ENCODE assay signal across 15 cellular contexts in genomic region chr12:106304797-106305196, GRCh38. TPM values are rescaled to one million over a fixed set of nuclear protein-coding genes. Genes with fewer than 3 reads are reported as not detected.
A peak's percentile ranks its signal among the peaks of the same experiment; 100 is the strongest.
DNase-seq lines count a peak whose midpoint lies in the region; ATAC-seq and TF ChIP-seq lines count a peak whose summit lies in the region.
"Had no signal": no experiment of that assay in that cellular context is flagged by ENCODE, and none has a peak within 500 bp of the region (broad histone marks: within the 10 kb centered on the region; RNA-seq: fewer than 3 reads in every experiment).

No MANE protein-coding gene starts in this region.

- TF ChIP-seq EP300 in upper lobe of left lung (IDR thresholded peaks at IDR 0.05) = no peak

- no peak for TF ChIP-seq CTCF in endodermal cell (conservative IDR thresholded peaks at IDR 0.05)
- TF ChIP-seq CTCF in neural crest cell (conservative IDR thresholded peaks at IDR 0.05) = no peak
- TF ChIP-seq CTCF in upper lobe of right lung (IDR thresholded peaks at IDR 0.05) = no peak
- TF ChIP-seq CTCF in upper lobe of left lung (IDR thresholded peaks at IDR 0.05) = no peak

- intact Hi-C loops in upper lobe of right lung (cut with DNase I) (no loop called here), sciatic nerve (cut with DNase I) (no loop called here)

- H3K4me3 Mint-ChIP-seq in CD4-positive, CD25-positive, alpha-beta regulatory T cell = peak overlapping the region; percentile 96 to 100 (median 98)
- peak overlapping the region; percentile 41 to 99 (median 91) for H3K4me3 Mint-ChIP-seq in IgD-negative memory B cell
- no peak overlapping the region for H3K4me3 Mint-ChIP-seq in endodermal cell
- peak overlapping the region; percentile 37 for H3K4me3 Mint-ChIP-seq in neural crest cell

- H3K9ac ChIP-seq in endodermal cell (ENCODE audit: extremely low read depth, low read length, poor library complexity, severe bottlenecking) = no peak overlapping the region

- H3K36me3 Mint-ChIP-seq in CD4-positive, CD25-positive, alpha-beta regulatory T cell = peaks cover 11% of the 10 kb centered on the region
- peaks cover 8% of the 10 kb centered on the region for H3K36me3 Mint-ChIP-seq in IgD-negative memory B cell
- H3K36me3 Mint-ChIP-seq in endodermal cell (ENCODE audit: low read depth) = no peaks in the 10 kb centered on the region
- H3K36me3 Mint-ChIP-seq in neural crest cell (ENCODE audit: low read depth) = no peaks in the 10 kb centered on the region
- H3K36me3 Mint-ChIP-seq: mesothelial cell of epicardium had no signal

- ATAC-seq in CD4-positive, CD25-positive, alpha-beta regulatory T cell (ENCODE audit: low read depth in 2 of 2) = no peak
- ATAC-seq in upper lobe of right lung = no peak
- ATAC-seq in sciatic nerve = no peak
- ATAC-seq in upper lobe of left lung (ENCODE audit: low FRiP score in 2 of 2) = no peak
- ATAC-seq in GM21576 (IDR thresholded peaks at IDR 0.05; ENCODE audit: unreplicated experiment) = no peak

- H3K27me3 ChIP-seq in CD4-positive, CD25-positive, alpha-beta regulatory T cell (ENCODE audit: control insufficient read depth, insufficient read depth, low read length) = no peaks in the 10 kb centered on the region
- no peaks in the 10 kb centered on the region for H3K27me3 ChIP-seq in endodermal cell (ENCODE audit: control insufficient read depth, insufficient read depth, low read length, poor library complexity, severe bottlenecking)
- H3K27me3 ChIP-seq in upper lobe of right lung = no peaks in the 10 kb centered on the region
- no peaks in the 10 kb centered on the region for H3K27me3 ChIP-seq in upper lobe of left lung

- H3K27ac ChIP-seq in CD4-positive, CD25-positive, alpha-beta regulatory T cell (ENCODE audit: insufficient read depth, low read length, poor library complexity, severe bottlenecking) = peak overlapping the region; percentile 99
- no peak overlapping the region for H3K27ac ChIP-seq in endodermal cell (ENCODE audit: low read depth, low read length)
- H3K27ac ChIP-seq in upper lobe of right lung = no peak overlapping the region
- H3K27ac ChIP-seq in upper lobe of left lung = peak overlapping the region in 2 of 4 donors; percentile 97
- H3K27ac ChIP-seq: C4-2B, VCaP had no signal

- H3K4me3 ChIP-seq in CD4-positive, CD25-positive, alpha-beta regulatory T cell (ENCODE audit: low read depth, low read length) = peak overlapping the region; percentile 94
- H3K4me3 ChIP-seq in endodermal cell (ENCODE audit: low read length) (no peak overlapping the region), upper lobe of right lung (no peak overlapping the region), upper lobe of left lung (peak overlapping the region in 1 of 4 donors; percentile 86)

- no peaks in the 10 kb centered on the region for H3K9me3 ChIP-seq in CD4-positive, CD25-positive, alpha-beta regulatory T cell (ENCODE audit: control insufficient read depth in 2 of 2, low read length in 2 of 2)
- H3K9me3 ChIP-seq in endodermal cell (ENCODE audit: control insufficient read depth, low read length) = no peaks in the 10 kb centered on the region
- no peaks in the 10 kb centered on the region for H3K9me3 ChIP-seq in upper lobe of right lung
- no peaks in the 10 kb centered on the region for H3K9me3 ChIP-seq in upper lobe of left lung

- peak overlapping the region; percentile 100 for H3K27ac Mint-ChIP-seq in CD4-positive, CD25-positive, alpha-beta regulatory T cell
- H3K27ac Mint-ChIP-seq in IgD-negative memory B cell = peak overlapping the region in 2 of 3 donors; percentile 95 to 98
- no peak overlapping the region for H3K27ac Mint-ChIP-seq in endodermal cell
- H3K27ac Mint-ChIP-seq in neural crest cell (ENCODE audit: unreplicated experiment) = no peak overlapping the region
- H3K27ac Mint-ChIP-seq: progenitor cell of endocrine pancreas had no signal

- peaks cover 13% of the 10 kb centered on the region for H3K27me3 Mint-ChIP-seq in CD4-positive, CD25-positive, alpha-beta regulatory T cell
- H3K27me3 Mint-ChIP-seq in IgD-negative memory B cell = peaks cover 2% of the 10 kb centered on the region
- no peaks in the 10 kb centered on the region for H3K27me3 Mint-ChIP-seq in endodermal cell (ENCODE audit: insufficient read depth)
- peaks cover 32% of the 10 kb centered on the region for H3K27me3 Mint-ChIP-seq in neural crest cell (ENCODE audit: low read depth)

- H3K4me1 ChIP-seq in CD4-positive, CD25-positive, alpha-beta regulatory T cell (ENCODE audit: control insufficient read depth, insufficient read depth, low read length, poor library complexity, severe bottlenecking) = peaks cover 52% of the 10 kb centered on the region
- H3K4me1 ChIP-seq in endodermal cell (ENCODE audit: control insufficient read depth, insufficient read depth, low read length) (peaks cover 3% of the 10 kb centered on the region), upper lobe of right lung (peaks cover 50% of the 10 kb centered on the region), upper lobe of left lung (peaks cover 53 to 75% (median 56%) of the 10 kb centered on the region in 4 donors)

- 75 to 94% methylated on average over 2 to 6 of the region's 6 CpGs for WGBS in endodermal cell (ENCODE audit: insufficient coverage in 1 of 2, insufficient read length in 1 of 2), 2 experiments
- 87 to 93% methylated on average over 6 of the region's 6 CpGs for WGBS in upper lobe of left lung, 2 donors

- DNase-seq in CD4-positive, CD25-positive, alpha-beta regulatory T cell = no peak
- peak; percentile 30 for DNase-seq in endodermal cell
- DNase-seq in neural crest cell (ENCODE audit: low read depth, low spot score) = no peak
- no peak for DNase-seq in upper lobe of right lung
- DNase-seq in sciatic nerve (ENCODE audit: low spot score) = no peak
- no peak for DNase-seq in upper lobe of left lung
- DNase-seq: amniotic stem cell; cortex of kidney; stimulated activated CD8-positive, alpha-beta memory T cell treated with anti-CD3 and anti-CD28 coated beads, Interleukin-4, amount 100 ng/mL, for 48 hours had no signal

- no peak for TF ChIP-seq POLR2A in upper lobe of left lung (IDR thresholded peaks at IDR 0.05)

- H3K9me3 Mint-ChIP-seq in CD4-positive, CD25-positive, alpha-beta regulatory T cell = no peaks in the 10 kb centered on the region
- H3K9me3 Mint-ChIP-seq in IgD-negative memory B cell (no peaks in the 10 kb centered on the region), endodermal cell (no peaks in the 10 kb centered on the region), neural crest cell (no peaks in the 10 kb centered on the region)
- H3K9me3 Mint-ChIP-seq: mesothelial cell of epicardium had no signal

- peaks cover 23% of the 10 kb centered on the region for H3K36me3 ChIP-seq in CD4-positive, CD25-positive, alpha-beta regulatory T cell (ENCODE audit: control insufficient read depth, insufficient read depth, low read length)
- H3K36me3 ChIP-seq in endodermal cell (ENCODE audit: control insufficient read depth, insufficient read depth, low read length) (no peaks in the 10 kb centered on the region), upper lobe of right lung (no peaks in the 10 kb centered on the region), upper lobe of left lung (no peaks in the 10 kb centered on the region)

- H3K4me1 Mint-ChIP-seq in CD4-positive, CD25-positive, alpha-beta regulatory T cell = peaks cover 39 to 81% (median 69%) of the 10 kb centered on the region in 4 donors
- H3K4me1 Mint-ChIP-seq in IgD-negative memory B cell = peaks cover 52 to 67% (median 52%) of the 10 kb centered on the region in 3 donors
- peaks cover 28% of the 10 kb centered on the region for H3K4me1 Mint-ChIP-seq in endodermal cell
- peaks cover 14% of the 10 kb centered on the region for H3K4me1 Mint-ChIP-seq in neural crest cell

RNA-seq across cellular contexts. Expression of gene TCP11L2, which starts 2.3 kb away (rescaled TPM):
- 153 TPM for total RNA-seq in CD4-positive, CD25-positive, alpha-beta regulatory T cell
- polyA plus RNA-seq in CD4-positive, CD25-positive, alpha-beta regulatory T cell = 10 to 100 TPM; 46.0 to 65.9 (median 64.6) TPM
- 35.1 TPM for polyA plus RNA-seq in IgD-negative memory B cell
- 10 to 100 TPM in 1 of 2 donors, 1 to 10 TPM in 1; 7.8 to 15.3 TPM for total RNA-seq in endodermal cell
- 4.9 TPM for polyA plus RNA-seq in endodermal cell (2013, experiment 1 of 2)
- 6.2 TPM for polyA plus RNA-seq in endodermal cell (2013, experiment 2 of 2)
- 1.4 and 1.8 TPM in 2 replicates for total RNA-seq in neural crest cell
- 37.7 TPM for total RNA-seq in upper lobe of right lung
- total RNA-seq in sciatic nerve = 52.1 TPM
- 10 to 100 TPM; 43.2 to 77.5 (median 56.2) TPM for total RNA-seq in upper lobe of left lung

RNA-seq across cellular contexts. Expression of gene POLR3B, which starts 52.8 kb away (rescaled TPM):
- 5.2 TPM for total RNA-seq in CD4-positive, CD25-positive, alpha-beta regulatory T cell
- polyA plus RNA-seq in CD4-positive, CD25-positive, alpha-beta regulatory T cell = 1 to 10 TPM; 3.4 to 5.7 (median 4.6) TPM
- polyA plus RNA-seq in IgD-negative memory B cell = 3.3 TPM
- total RNA-seq in endodermal cell (10 to 100 TPM in 1 of 2 donors, 1 to 10 TPM in 1; 9.0 to 12.4 TPM), neural crest cell (14.6 and 15.2 TPM in 2 replicates), upper lobe of right lung (11.3 TPM), sciatic nerve (6.1 TPM), upper lobe of left lung (10 to 100 TPM in 3 of 6 donors, 1 to 10 TPM in 3; 7.2 to 14.7 (median 10.6) TPM)
- polyA plus RNA-seq in endodermal cell (2013, experiment 1 of 2) = 9.9 TPM
- 8.9 TPM for polyA plus RNA-seq in endodermal cell (2013, experiment 2 of 2)

RNA-seq across cellular contexts. Expression of gene CKAP4, which starts 57.0 kb away (rescaled TPM):
- total RNA-seq in CD4-positive, CD25-positive, alpha-beta regulatory T cell = 4.8 TPM
- 1 to 10 TPM; 3.4 to 6.0 (median 4.0) TPM for polyA plus RNA-seq in CD4-positive, CD25-positive, alpha-beta regulatory T cell
- polyA plus RNA-seq in IgD-negative memory B cell = 18.8 TPM
- total RNA-seq in endodermal cell (10 to 100 TPM; 88.9 to 93.3 TPM), neural crest cell (99.4 and 102 TPM in 2 replicates), upper lobe of right lung (40.3 TPM), sciatic nerve (30.3 TPM), upper lobe of left lung (10 to 100 TPM; 16.8 to 70.8 (median 44.5) TPM)
- polyA plus RNA-seq in endodermal cell (2013, experiment 1 of 2) = 133 TPM
- 130 TPM for polyA plus RNA-seq in endodermal cell (2013, experiment 2 of 2)

Comparison
In these comparisons a context has a peak if more than half of its experiments do, and no peak if none do; other contexts are left out.
1. H3K27ac Mint-ChIP-seq: peak in CD4-positive, CD25-positive, alpha-beta regulatory T cell (3 of 3) and IgD-negative memory B cell (2 of 3); none in endodermal cell (single experiment) and neural crest cell (single experiment).